ENCODE assay signal across 8 cellular contexts in the genomic region with DNA sequence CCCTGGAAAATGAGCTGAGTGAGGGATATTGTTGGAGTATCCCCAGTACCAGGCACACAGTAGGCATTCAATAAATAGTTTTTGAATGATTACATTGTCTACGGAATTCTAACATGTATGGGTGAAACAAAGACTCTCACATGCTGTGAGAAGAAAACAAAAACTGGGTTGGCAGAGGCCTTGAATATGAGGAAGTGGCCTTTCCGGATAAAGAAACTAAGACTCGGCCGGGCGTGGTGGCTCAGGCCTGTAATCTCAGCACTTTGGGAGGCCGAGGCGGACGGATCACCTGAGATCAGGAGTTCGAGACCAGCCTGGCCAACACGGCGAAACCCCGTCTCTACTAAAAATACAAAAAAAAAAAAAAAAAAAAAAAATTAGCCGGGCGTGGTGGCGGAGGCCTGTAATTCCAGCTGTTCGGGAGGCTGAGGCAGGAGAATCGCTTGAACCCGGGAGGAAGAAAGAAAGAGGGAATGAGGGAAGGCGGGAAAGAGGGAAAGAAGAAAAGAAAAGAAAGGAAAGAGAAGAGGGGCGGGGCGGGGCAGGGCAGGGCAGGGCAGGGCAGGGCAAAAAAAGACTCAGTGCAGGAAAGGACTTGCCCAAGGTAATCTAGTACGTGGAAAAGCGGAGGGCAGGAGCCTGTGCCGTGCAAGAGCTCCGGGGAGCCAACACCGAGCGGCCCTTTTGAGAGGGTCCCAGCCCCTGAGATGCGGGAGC. TPM values are rescaled to one million over a fixed set of nuclear protein-coding genes. Genes with fewer than 3 reads are reported as not detected.
DNase-seq lines count a peak whose midpoint lies in the region; ATAC-seq, FAIRE-seq and TF ChIP-seq lines count a peak whose summit lies in the region.

No MANE protein-coding gene starts in this region.

- peaks cover 23% of the 10 kb centered on the region for H3F3A ChIP-seq in MM.1S (ENCODE audit: insufficient read depth, low read length)

- peak overlapping the region; percentile 98 for H3K4me3 Mint-ChIP-seq in astrocyte (ENCODE audit: unreplicated experiment)

- DNase-seq in MM.1S (peak; percentile 48), astrocyte (ENCODE audit: low read depth) (no peak), suprapubic skin (ENCODE audit: low spot score in 2 of 2) (no peak), SHP77 (lab: John Stamatoyannopoulos, UW) (no peak)
- no peak for DNase-seq in stimulated activated CD4-positive, alpha-beta T cell treated with anti-CD3 and anti-CD28 coated beads, Interleukin-4, amount 100 ng/mL, for 24 hours

- H3K27me3 Mint-ChIP-seq in astrocyte (ENCODE audit: low read depth, unreplicated experiment): no peaks in the 10 kb centered on the region

- no peak for TF ChIP-seq CTCF in MM.1S (IDR thresholded peaks at IDR 0.05; ENCODE audit: low read length)
- no peak for TF ChIP-seq CTCF in astrocyte (IDR thresholded peaks at IDR 0.05; ENCODE audit: insufficient read depth, low read depth, low read length)
- TF ChIP-seq CTCF in suprapubic skin (IDR thresholded peaks at IDR 0.05): no peak

- peak; percentile 35 for ATAC-seq in GM21390 (IDR thresholded peaks at IDR 0.05; ENCODE audit: unreplicated experiment)

- H3K27ac Mint-ChIP-seq in astrocyte (ENCODE audit: unreplicated experiment): peak overlapping the region; percentile 94

- H3K36me3 Mint-ChIP-seq in astrocyte (ENCODE audit: low read depth, unreplicated experiment): no peaks in the 10 kb centered on the region

- H3K9me3 Mint-ChIP-seq in astrocyte (ENCODE audit: unreplicated experiment): no peaks in the 10 kb centered on the region

- H4K20me1 ChIP-seq in MM.1S (ENCODE audit: insufficient read depth, low read length) (no peaks in the 10 kb centered on the region), astrocyte (ENCODE audit: insufficient read depth, low read length) (peaks cover 21% of the 10 kb centered on the region)

- H3K79me2 ChIP-seq in ACC112 (ENCODE audit: control insufficient read depth, insufficient read depth, low read length, unreplicated experiment) (peaks cover 39% of the 10 kb centered on the region), MM.1S (ENCODE audit: low read length) (peaks cover 39% of the 10 kb centered on the region), astrocyte (ENCODE audit: insufficient read depth, low read length) (peaks cover 42% of the 10 kb centered on the region)

- peaks cover 15% of the 10 kb centered on the region for H3K4me1 ChIP-seq in ACC112 (ENCODE audit: control insufficient read depth, insufficient read depth, low read length, unreplicated experiment)
- H3K4me1 ChIP-seq in MM.1S (ENCODE audit: low read length): 0 out of 2 replicates have a peak, but pooled peaks cover 11% of the 10 kb centered on the region
- H3K4me1 ChIP-seq in astrocyte (ENCODE audit: insufficient read depth, low read length): peaks cover 3% of the 10 kb centered on the region
- peaks cover 26% of the 10 kb centered on the region for H3K4me1 ChIP-seq in suprapubic skin

- peak overlapping the region; percentile 90; the same call in 1 of the 2 replicates for H3K27ac ChIP-seq in ACC112 (ENCODE audit: low read depth, low read length)
- H3K27ac ChIP-seq in MM.1S (ENCODE audit: low read length): peak overlapping the region; percentile 92
- peak overlapping the region; percentile 93 for H3K27ac ChIP-seq in astrocyte (ENCODE audit: low read depth, low read length)
- peak overlapping the region; percentile 72 for H3K27ac ChIP-seq in layer of hippocampus (ENCODE audit: low read depth, low read length)
- peak overlapping the region; percentile 90 for H3K27ac ChIP-seq in suprapubic skin

- no peaks in the 10 kb centered on the region for H3K9me2 ChIP-seq in MM.1S (replicated peaks; ENCODE audit: insufficient read depth, low read length)

- H2AFZ ChIP-seq in ACC112 (ENCODE audit: low read length, unreplicated experiment) (peak overlapping the region; percentile 93), MM.1S (ENCODE audit: low read length) (peak overlapping the region; percentile 75; the same call in 1 of the 2 replicates), astrocyte (ENCODE audit: low read depth, low read length) (peak overlapping the region; percentile 91)

- H3K27me3 ChIP-seq in ACC112 (ENCODE audit: insufficient read depth, low read length) (no peaks in the 10 kb centered on the region), MM.1S (replicated peaks; ENCODE audit: insufficient read depth, low read length) (no peaks in the 10 kb centered on the region), astrocyte (ENCODE audit: insufficient read depth, low read length) (no peaks in the 10 kb centered on the region), layer of hippocampus (ENCODE audit: control insufficient read depth, insufficient read depth, low read length) (no peaks in the 10 kb centered on the region), suprapubic skin (no peaks in the 10 kb centered on the region)

- H3K9me3 ChIP-seq in MM.1S (replicated peaks; ENCODE audit: insufficient read depth, low read length) (no peaks in the 10 kb centered on the region), astrocyte (ENCODE audit: insufficient read depth, low read depth, low read length) (no peaks in the 10 kb centered on the region), suprapubic skin (no peaks in the 10 kb centered on the region)

- TF ChIP-seq POLR2A in suprapubic skin (IDR thresholded peaks at IDR 0.05): no peak

- H3K4me2 ChIP-seq in MM.1S (ENCODE audit: low read depth, low read length) (peak overlapping the region; percentile 51), astrocyte (ENCODE audit: low read length) (peak overlapping the region; percentile 87)

- H3K36me3 ChIP-seq in ACC112 (ENCODE audit: insufficient read depth, low read length) (no peaks in the 10 kb centered on the region), MM.1S (replicated peaks; ENCODE audit: insufficient read depth, low read length) (no peaks in the 10 kb centered on the region), astrocyte (ENCODE audit: insufficient read depth, low read length) (no peaks in the 10 kb centered on the region), suprapubic skin (no peaks in the 10 kb centered on the region)

- H3K4me1 Mint-ChIP-seq in astrocyte (ENCODE audit: low read depth, unreplicated experiment): peaks cover 8% of the 10 kb centered on the region

- TF ChIP-seq EP300 in suprapubic skin (IDR thresholded peaks at IDR 0.05): no peak

- no peak for FAIRE-seq in astrocyte (lab: Jason Lieb, UNC)

- H3K9ac ChIP-seq in MM.1S (ENCODE audit: low read length) (peak overlapping the region; percentile 95), astrocyte (ENCODE audit: low read length) (peak overlapping the region; percentile 96)

- WGBS in suprapubic skin: 47% methylated on average over 28 of the region's 28 CpGs

- H3K4me3 ChIP-seq in ACC112 (ENCODE audit: low read depth, low read length): peak overlapping the region; percentile 99
- H3K4me3 ChIP-seq in MM.1S (ENCODE audit: low read length): peak overlapping the region; percentile 80
- peak overlapping the region; percentile 95 for H3K4me3 ChIP-seq in astrocyte (ENCODE audit: insufficient read depth, low read depth, low read length)
- H3K4me3 ChIP-seq in suprapubic skin: peak overlapping the region; percentile 79

RNA-seq across cellular contexts. Expression of gene TMA16, which starts 0.7 kb away (rescaled TPM):
- 33.3 and 33.5 TPM in 2 replicates for total RNA-seq in astrocyte
- 10 to 100 TPM; 20.0 to 57.9 (median 23.9) TPM for total RNA-seq in suprapubic skin

RNA-seq across cellular contexts. Expression of gene TKTL2, which starts 20.2 kb away (rescaled TPM):
- not detected in 2 replicates for total RNA-seq in astrocyte
- not detected for total RNA-seq in suprapubic skin
